8 cellular contexts compared by ENCODE assay signal in the genomic region with DNA sequence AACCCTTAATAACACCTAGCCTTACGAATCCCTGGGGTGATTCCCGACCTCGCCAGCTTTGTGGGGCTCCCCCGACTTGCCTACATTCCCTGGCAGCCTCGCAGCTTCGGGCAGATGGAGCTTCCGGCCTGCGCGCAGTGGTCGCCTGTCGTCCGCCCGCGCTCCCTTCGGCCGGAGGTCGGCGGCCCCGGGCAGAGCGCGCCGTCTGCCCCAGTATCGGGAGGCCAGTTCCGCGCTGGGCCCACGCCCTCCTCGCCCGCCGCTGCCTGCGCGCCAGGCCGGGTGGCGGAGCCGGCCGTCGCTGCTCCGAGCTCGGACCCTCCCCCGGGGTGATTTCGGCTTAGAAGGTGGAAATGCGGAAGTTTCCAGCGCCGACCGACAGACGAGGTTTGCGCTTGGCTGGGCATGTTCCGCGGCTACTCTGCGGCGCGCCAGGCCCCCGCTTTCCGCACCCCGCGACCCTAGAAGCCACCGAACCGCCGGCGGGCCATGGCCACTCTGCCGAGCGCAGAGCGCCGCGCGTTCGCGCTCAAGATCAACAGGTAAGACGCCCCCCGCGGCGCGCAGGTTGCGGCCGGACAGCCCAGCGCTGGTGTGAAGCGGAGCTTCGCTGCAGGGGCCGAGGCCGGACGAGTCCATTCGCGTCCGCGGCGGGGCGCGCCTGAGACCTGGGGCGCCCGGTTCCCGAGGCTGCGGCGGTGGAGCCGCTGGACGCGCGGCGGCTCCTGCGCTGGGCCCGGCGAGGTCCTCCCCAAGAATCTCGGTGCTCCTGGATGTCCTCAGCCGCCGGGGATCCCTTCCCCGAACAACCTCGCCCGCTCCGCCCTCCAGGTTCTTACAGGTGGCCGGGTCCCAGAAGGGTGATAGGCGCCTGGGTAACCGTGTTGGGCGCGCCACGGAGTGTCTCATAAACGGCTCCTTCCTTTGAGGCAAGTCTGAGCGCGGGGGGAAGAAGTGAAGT. TPM values are rescaled to one million over a fixed set of nuclear protein-coding genes. Genes with fewer than 3 reads are reported as not detected.
DNase-seq lines count a peak whose midpoint lies in the region; ATAC-seq, FAIRE-seq and TF ChIP-seq lines count a peak whose summit lies in the region.

TSS of gene DOCK8 (plus strand) at position 378 of the 961 bp plus-strand sequence. CDS start at position 490, 112 bp downstream.

- no peak within 1 kb of the TSS for H2BK12ac ChIP-seq in H1 (ENCODE audit: low read depth, low read length)

- H4K20me1 ChIP-seq in H1 (replicated peaks in 1 of 2; ENCODE audit: control insufficient read depth in 1 of 2, insufficient read depth in 2 of 2, low read length in 2 of 2) = no peaks in the 10 kb centered on the region

- no peaks in the 10 kb centered on the region for H3K27me3 Mint-ChIP-seq in stimulated activated memory B cell treated with anti-CD40 and anti-IgM and Interleukin-4, amounts not matched to agents 10 μg/mL and 1 μg/mL and 100 μg/mL, for 72 hours

- H3K27ac ChIP-seq in HEK293 (ENCODE audit: extremely low read depth, low read depth, low read length) (peak within 1 kb of the TSS; percentile 62), H1 (ENCODE audit: low read depth, low read length) (no peak within 1 kb of the TSS), WERI-Rb-1 (no peak within 1 kb of the TSS)

- CTCF ChIA-PET in HEK293 (lab: Yijun Ruan, JAX) (interaction anchor here (0.6 to 1.5 kb wide), 9 partner anchors 9 to 670 kb away, joined by 3 to 6 read pairs (median 3); no protein-coding TSS in a partner anchor), H1 (lab: Charles Lee; ENCODE audit: partially characterized antibody) (interaction anchor here (1.1 to 1.4 kb wide), 4 partner anchors 11 to 99 kb away, joined by 3 to 4 read pairs (median 3); no protein-coding TSS in a partner anchor)

- no peak for FAIRE-seq in H1 (lab: Jason Lieb, UNC)

- H3K79me2 ChIP-seq in H1 (ENCODE audit: control insufficient read depth in 1 of 2, insufficient read depth in 2 of 2, low read length in 2 of 2) = no peaks in the 10 kb centered on the region

- H3K9me3 Mint-ChIP-seq in stimulated activated memory B cell treated with anti-CD40 and anti-IgM and Interleukin-4, amounts not matched to agents 10 μg/mL and 1 μg/mL and 100 μg/mL, for 72 hours = no peaks in the 10 kb centered on the region

- DNase-seq in NCI-H1105 (lab: John Stamatoyannopoulos, UW) (peak; percentile 62), H1 (ENCODE audit: low read depth in 1 of 2, low spot score in 2 of 2) (peak in 1 of 2 experiments; percentile 89), WERI-Rb-1 (no peak)
- peak; percentile 68 to 75 for DNase-seq in activated CD4-positive, alpha-beta T cell treated with anti-CD3 and anti-CD28 coated beads, Interleukin-2, amount 50 U/mL, for 48 hours

- H2BK120ac ChIP-seq in H1 (replicated peaks; ENCODE audit: low read depth, low read length) = no peak within 1 kb of the TSS

- H3K56ac ChIP-seq in H1 (replicated peaks; ENCODE audit: insufficient read length, low read depth, low read length) = peak within 1 kb of the TSS; percentile 20

- H3K9ac ChIP-seq in H1 (replicated peaks in 1 of 4; ENCODE audit: extremely low read depth in 1 of 4, low read depth in 3 of 4, low read length in 3 of 4) (peak within 1 kb of the TSS; percentile 48 to 61 (median 54)), mucosa of stomach (ENCODE audit: low read length) (peak within 1 kb of the TSS; percentile 83)

- H3K27ac Mint-ChIP-seq in stimulated activated memory B cell treated with anti-CD40 and anti-IgM and Interleukin-4, amounts not matched to agents 10 μg/mL and 1 μg/mL and 100 μg/mL, for 72 hours = peak within 1 kb of the TSS; percentile 92

- no peaks in the 10 kb centered on the region for H3K36me3 ChIP-seq in HEK293 (ENCODE audit: control insufficient read depth in 2 of 2, insufficient read depth in 1 of 2, low read length in 2 of 2)
- no peaks in the 10 kb centered on the region for H3K36me3 ChIP-seq in H1 (ENCODE audit: control insufficient read depth in 2 of 4, insufficient read depth in 4 of 4, low read length in 3 of 4)
- no peaks in the 10 kb centered on the region for H3K36me3 ChIP-seq in mucosa of stomach (ENCODE audit: control insufficient read depth, insufficient read depth, low read length)
- no peaks in the 10 kb centered on the region; the same call in 1 of the 2 replicates for H3K36me3 ChIP-seq in WERI-Rb-1

- H3K27me3 ChIP-seq in H1 (replicated peaks in 1 of 4; ENCODE audit: control insufficient read depth in 3 of 4, extremely low read depth in 1 of 4, insufficient read depth in 3 of 4, low read length in 3 of 4) (peaks cover 0 to 27% (median 18%) of the 10 kb centered on the region in 4 experiments; a peak in 6 of 7 replicates), mucosa of stomach (ENCODE audit: control insufficient read depth, insufficient read depth, low read length) (no peaks in the 10 kb centered on the region), WERI-Rb-1 (ENCODE audit: insufficient read depth, low read depth, severe bottlenecking) (no peaks in the 10 kb centered on the region)

- peak within 1 kb of the TSS; percentile 95 for H4K8ac ChIP-seq in H1 (ENCODE audit: extremely low read depth, insufficient read depth, low read length)

- H3K23ac ChIP-seq in H1 (ENCODE audit: insufficient read length) = no peak within 1 kb of the TSS

- H2BK15ac ChIP-seq in H1 (ENCODE audit: low read length) = no peak within 1 kb of the TSS

- H2BK20ac ChIP-seq in H1 (ENCODE audit: low read length) = no peak within 1 kb of the TSS

- peak in 1 of 2 experiments; percentile 71; a peak in 1 of 3 replicates for TF ChIP-seq POLR2A in H1 (IDR thresholded peaks at IDR 0.05; ENCODE audit: control extremely low read depth in 1 of 2, low read depth in 2 of 2, low read length in 2 of 2)

- no peaks in the 10 kb centered on the region for H3K36me3 Mint-ChIP-seq in stimulated activated memory B cell treated with anti-CD40 and anti-IgM and Interleukin-4, amounts not matched to agents 10 μg/mL and 1 μg/mL and 100 μg/mL, for 72 hours

- H3K9me3 ChIP-seq in HEK293 (ENCODE audit: control insufficient read depth, insufficient read depth, low read depth, low read length) = no peaks in the 10 kb centered on the region
- no peaks in the 10 kb centered on the region; a peak in 1 of 4 replicates for H3K9me3 ChIP-seq in H1 (ENCODE audit: insufficient read depth in 2 of 2, low read depth in 1 of 2, low read length in 1 of 2)
- no peaks in the 10 kb centered on the region for H3K9me3 ChIP-seq in mucosa of stomach (ENCODE audit: control insufficient read depth, low read length)
- H3K9me3 ChIP-seq in WERI-Rb-1 (ENCODE audit: severe bottlenecking) = peaks cover 7% of the 10 kb centered on the region

- ATAC-seq in stimulated activated memory B cell treated with anti-CD40 and anti-IgM and Interleukin-4, amounts not matched to agents 10 μg/mL and 1 μg/mL and 100 μg/mL, for 72 hours = peak; percentile 91

- H3K4me3 Mint-ChIP-seq in stimulated activated memory B cell treated with anti-CD40 and anti-IgM and Interleukin-4, amounts not matched to agents 10 μg/mL and 1 μg/mL and 100 μg/mL, for 72 hours = peak within 1 kb of the TSS; percentile 83

- H3K18ac ChIP-seq in H1 (ENCODE audit: extremely low read depth, low read length) = peak within 1 kb of the TSS; percentile 91

- peak within 1 kb of the TSS; percentile 62 for H3K4me3 ChIP-seq in HEK293 (ENCODE audit: low read depth, low read length)
- H3K4me3 ChIP-seq in H1 (ENCODE audit: extremely low read depth in 1 of 4, insufficient read depth in 2 of 4, low read depth in 3 of 4, low read length in 4 of 4) = peak within 1 kb of the TSS; percentile 44 to 71 (median 62)
- H3K4me3 ChIP-seq in mucosa of stomach (ENCODE audit: low read length) = peak within 1 kb of the TSS; percentile 51
- no peak within 1 kb of the TSS for H3K4me3 ChIP-seq in WERI-Rb-1 (ENCODE audit: low read depth, low read length)

- WGBS in H1 (ENCODE audit: extremely low coverage in 1 of 2, insufficient coverage in 1 of 2, insufficient read length in 1 of 2, insufficient replicate concordance in 2 of 2, low coverage in 1 of 2, low lambda C conversion rate in 2 of 2, missing lambda C conversion rate in 1 of 2), 2 experiments = 3% methylated on average over 87 of the region's 116 CpGs; no CpG with 5 or more reads in 1 of the 2 experiments

- no peaks in the 10 kb centered on the region for H3K4me1 ChIP-seq in HEK293 (ENCODE audit: control insufficient read depth, insufficient read depth, low read length)
- peaks cover 0 to 2% (median 0%) of the 10 kb centered on the region in 4 experiments; a peak in 2 of 7 replicates for H3K4me1 ChIP-seq in H1 (replicated peaks in 1 of 4; ENCODE audit: control insufficient read depth in 3 of 4, insufficient read depth in 4 of 4, low read length in 3 of 4)
- H3K4me1 ChIP-seq in mucosa of stomach (ENCODE audit: control insufficient read depth, insufficient read depth, low read length) = peaks cover 17% of the 10 kb centered on the region

- peak in 1 of 2 experiments; percentile 68; a peak in 1 of 3 replicates for TF ChIP-seq EP300 in H1 (IDR thresholded peaks at IDR 0.05; ENCODE audit: borderline replicate concordance in 1 of 2, low read depth in 2 of 2, low read length in 2 of 2)

- H4K5ac ChIP-seq in H1 (ENCODE audit: insufficient read length, low read depth, low read length) = no peak within 1 kb of the TSS

- peak; percentile 78 for TF ChIP-seq CTCF in GM12874 (IDR thresholded peaks at IDR 0.05; ENCODE audit: insufficient read depth, low read depth, low read length)
- 0 out of 2 replicates have a peak, but pooled peaks have one; percentile 13 for TF ChIP-seq CTCF in HEK293 (tag by site-specific recombination; IDR thresholded peaks at IDR 0.05)
- peak; percentile 39 to 52 (median 44) for TF ChIP-seq CTCF in H1 (IDR thresholded peaks at IDR 0.05; ENCODE audit: control extremely low read depth in 1 of 3, insufficient read depth in 1 of 3, low read depth in 1 of 3, low read length in 3 of 3)
- no peak for TF ChIP-seq CTCF in WERI-Rb-1 (IDR thresholded peaks at IDR 0.05; ENCODE audit: low read depth, low read length)

- no peak within 1 kb of the TSS for H3K14ac ChIP-seq in H1 (ENCODE audit: insufficient read length)

- POLR2A ChIA-PET in HEK293 (lab: Yijun Ruan, JAX) = interaction anchor here (0.6 to 1.5 kb wide), 2 partner anchors 9 to 68 kb away, joined by 4 to 6 read pairs; no protein-coding TSS in a partner anchor
- POLR2A ChIA-PET in H1 (lab: Charles Lee; ENCODE audit: partially characterized antibody) = interaction anchor here (1.4 kb wide), 1 partner anchor 8 kb away, joined by 5 read pairs; no protein-coding TSS in a partner anchor

- H3K23me2 ChIP-seq in H1 (ENCODE audit: low read depth, low read length) = peaks cover 3% of the 10 kb centered on the region; the same call in 1 of the 2 replicates

- H3K79me1 ChIP-seq in H1 (ENCODE audit: low read depth, low read length) = no peaks in the 10 kb centered on the region

- H4K91ac ChIP-seq in H1 (replicated peaks; ENCODE audit: insufficient read length, low read length) = peak within 1 kb of the TSS; percentile 17

- peak within 1 kb of the TSS; percentile 36; the same call in 1 of the 2 replicates for H2AFZ ChIP-seq in H1 (ENCODE audit: low read length)

- no peak within 1 kb of the TSS for H3K4ac ChIP-seq in H1 (replicated peaks; ENCODE audit: insufficient read length, low read depth, low read length)

- H3K4me2 ChIP-seq in H1 (ENCODE audit: insufficient read depth in 1 of 2, low read depth in 2 of 2, low read length in 2 of 2) = peak within 1 kb of the TSS; percentile 71 to 88

- peak in 1 of 2 experiments; percentile 46; a peak in 3 of 4 replicates for TF ChIP-seq RAD21 in H1 (IDR thresholded peaks at IDR 0.05 in 1 of 2, conservative IDR thresholded peaks at IDR 0.05 in 1 of 2; ENCODE audit: low read depth in 2 of 2, low read length in 2 of 2)

- H2BK5ac ChIP-seq in H1 (ENCODE audit: low read depth, low read length) = no peak within 1 kb of the TSS

- H2AK5ac ChIP-seq in H1 (ENCODE audit: low read depth, low read length) = no peak within 1 kb of the TSS

- peaks cover 21% of the 10 kb centered on the region for H3K4me1 Mint-ChIP-seq in stimulated activated memory B cell treated with anti-CD40 and anti-IgM and Interleukin-4, amounts not matched to agents 10 μg/mL and 1 μg/mL and 100 μg/mL, for 72 hours

RNA-seq across cellular contexts. Expression of gene DOCK8, which starts in this region (rescaled TPM):
- 1.4 and 2.0 TPM in 2 replicates for total RNA-seq in H1 (2021; fragmentation: NEBNext Ultra II Directional; extraction: Animal tissue kit (Norgen Biotek cat#: 25700))
- 0.57 and 0.67 TPM in 2 replicates for polyA plus RNA-seq in H1 (2011; rRNA removed)
- polyA plus RNA-seq in H1 (2011; cell fraction: cytosol; rRNA removed) = 0.40 TPM
- polyA plus RNA-seq in H1 (2011; cell fraction: nucleus; rRNA removed) = 0.64 TPM
- 0.46 to 0.88 TPM (median 0.74 TPM) in 4 replicates for polyA plus RNA-seq in H1 (2012, experiment 1 of 2)
- 0.07 TPM for polyA plus RNA-seq in H1 (2012, experiment 2 of 2)
- 0.59 TPM for polyA plus RNA-seq in H1 (2013, experiment 1 of 2)
- 0.59 TPM for polyA plus RNA-seq in H1 (2013, experiment 2 of 2)
- 1.5 and 2.5 TPM in 2 replicates for polyA minus RNA-seq in H1 (2011; rRNA and poly(A)+ RNA removed)
- polyA minus RNA-seq in H1 (2011; cell fraction: cytosol; rRNA and poly(A)+ RNA removed) = 0.95 TPM
- 2.2 TPM for polyA minus RNA-seq in H1 (2011; cell fraction: nucleus; rRNA and poly(A)+ RNA removed)
